Comparison of ENCODE assay signal across 9 cellular contexts in the genomic region with DNA sequence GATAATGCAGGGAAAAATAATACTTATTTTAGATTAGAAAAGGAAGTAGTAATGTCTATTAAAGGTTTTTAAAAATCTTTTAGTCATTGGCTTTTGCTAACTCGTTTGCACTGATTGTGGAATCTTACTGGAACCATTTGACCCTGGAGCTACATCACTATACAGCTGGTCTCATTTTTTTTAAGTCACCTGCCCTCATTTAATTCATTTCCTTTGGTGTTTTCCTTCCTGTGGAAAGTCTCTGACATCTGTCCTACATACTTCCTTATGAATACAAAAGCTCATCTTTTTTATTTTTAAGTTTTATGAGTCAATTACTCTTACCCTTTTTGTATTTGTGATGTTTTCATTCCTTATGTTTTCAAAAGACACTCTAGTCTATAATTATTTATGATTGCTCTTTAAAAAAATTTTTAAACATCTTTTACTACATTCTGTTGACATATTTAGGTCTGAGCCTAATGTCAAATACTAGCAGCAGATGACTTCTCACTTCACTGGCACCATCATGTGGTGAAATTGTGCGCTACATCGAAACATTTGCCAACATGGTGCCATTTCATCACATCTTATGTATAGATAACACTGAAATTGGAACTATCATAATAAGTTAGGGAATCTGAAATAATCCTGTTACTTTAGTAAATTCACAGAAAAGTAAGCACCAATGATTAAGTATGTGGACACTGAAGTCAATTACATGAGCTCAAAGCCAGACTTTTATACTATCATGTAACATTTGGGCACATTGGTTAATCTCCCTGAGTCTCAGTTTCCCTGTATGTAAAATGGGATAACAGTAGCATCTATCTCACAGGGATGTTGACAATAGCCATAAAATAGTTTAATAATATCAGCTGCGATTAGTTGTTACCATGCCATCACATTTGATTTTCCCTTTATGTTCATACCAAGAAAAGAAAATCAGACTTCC. TPM values are rescaled to one million over a fixed set of nuclear protein-coding genes. Genes with fewer than 3 reads are reported as not detected.
A peak's percentile ranks its signal among the peaks of the same experiment; 100 is the strongest.
DNase-seq lines count a peak whose midpoint lies in the region; ATAC-seq and TF ChIP-seq lines count a peak whose summit lies in the region.
"Had no signal": no experiment of that assay in that cellular context is flagged by ENCODE, and none has a peak within 500 bp of the region (broad histone marks: within the 10 kb centered on the region; RNA-seq: fewer than 3 reads in every experiment).

No MANE protein-coding gene starts in this region.

- no peaks in the 10 kb centered on the region for H3K9me3 ChIP-seq in ovary
- H3K9me3 ChIP-seq in vagina = no peaks in the 10 kb centered on the region

- H3K36me3 ChIP-seq in ovary (no peaks in the 10 kb centered on the region), vagina (no peaks in the 10 kb centered on the region)

- ATAC-seq in GM18517 (IDR thresholded peaks at IDR 0.05; ENCODE audit: unreplicated experiment) (peak; percentile 83), HG03558 (IDR thresholded peaks at IDR 0.05; ENCODE audit: extremely low read depth, unreplicated experiment) (peak; percentile 45)

- no peak overlapping the region for H3K4me3 ChIP-seq in ovary
- no peak overlapping the region for H3K4me3 ChIP-seq in vagina
- H3K4me3 ChIP-seq: SK-N-MC had no signal

- DNase-seq in Ammon's horn (ENCODE audit: low spot score) = peak; percentile 81
- DNase-seq in OCI-M2 (lab: John Stamatoyannopoulos, UW; ENCODE audit: unreplicated experiment) = peak; percentile 6
- DNase-seq in activated T-helper 1 cell treated with anti-CD3 and anti-CD28 coated beads, Interleukin-12 subunit alpha, Interleukin-12 subunit beta, Interleukin-2, Interleukin-4 antibody, amounts not matched to agents 30 ng/mL and 10 ng/mL and 1 ng/mL, durations not matched to agents 14 hours and 24 hours and 36 hours (ENCODE audit: low spot score) = peak; percentile 31
- DNase-seq in fibroblast of the conjunctiva (ENCODE audit: low read depth) = peak; percentile 69
- peak; percentile 15 to 65 (median 53) for DNase-seq in ovary
- no peak for DNase-seq in vagina (ENCODE audit: extremely low spot score in 2 of 2)

- H3K27me3 ChIP-seq in ovary = no peaks in the 10 kb centered on the region
- no peaks in the 10 kb centered on the region for H3K27me3 ChIP-seq in vagina

- no peaks in the 10 kb centered on the region for H3K4me1 ChIP-seq in ovary (ENCODE audit: insufficient read depth)
- no peaks in the 10 kb centered on the region for H3K4me1 ChIP-seq in vagina

- H3K27ac ChIP-seq in ovary = no peak overlapping the region
- no peak overlapping the region for H3K27ac ChIP-seq in vagina
- H3K27ac ChIP-seq: SK-N-MC had no signal

- H3K36me3 Mint-ChIP-seq in activated T-helper 1 cell treated with anti-CD3 and anti-CD28 coated beads, Interleukin-12 subunit alpha, Interleukin-12 subunit beta, Interleukin-2, Interleukin-4 antibody, amounts not matched to agents 30 ng/mL and 10 ng/mL and 1 ng/mL, durations not matched to agents 14 hours and 24 hours and 36 hours (ENCODE audit: low read depth) = no peaks in the 10 kb centered on the region

- H3K9me3 Mint-ChIP-seq in activated T-helper 1 cell treated with anti-CD3 and anti-CD28 coated beads, Interleukin-12 subunit alpha, Interleukin-12 subunit beta, Interleukin-2, Interleukin-4 antibody, amounts not matched to agents 30 ng/mL and 10 ng/mL and 1 ng/mL, durations not matched to agents 14 hours and 24 hours and 36 hours = peaks cover 3% of the 10 kb centered on the region

- peaks cover 18% of the 10 kb centered on the region for H3K4me1 Mint-ChIP-seq in activated T-helper 1 cell treated with anti-CD3 and anti-CD28 coated beads, Interleukin-12 subunit alpha, Interleukin-12 subunit beta, Interleukin-2, Interleukin-4 antibody, amounts not matched to agents 30 ng/mL and 10 ng/mL and 1 ng/mL, durations not matched to agents 14 hours and 24 hours and 36 hours (ENCODE audit: low read depth)

- H3K27me3 Mint-ChIP-seq in activated T-helper 1 cell treated with anti-CD3 and anti-CD28 coated beads, Interleukin-12 subunit alpha, Interleukin-12 subunit beta, Interleukin-2, Interleukin-4 antibody, amounts not matched to agents 30 ng/mL and 10 ng/mL and 1 ng/mL, durations not matched to agents 14 hours and 24 hours and 36 hours (ENCODE audit: insufficient read depth) = peaks cover 11% of the 10 kb centered on the region

- TF ChIP-seq POLR2A in ovary (IDR thresholded peaks at IDR 0.05) (no peak), vagina (IDR thresholded peaks at IDR 0.05) (no peak)

- H3K27ac Mint-ChIP-seq in activated T-helper 1 cell treated with anti-CD3 and anti-CD28 coated beads, Interleukin-12 subunit alpha, Interleukin-12 subunit beta, Interleukin-2, Interleukin-4 antibody, amounts not matched to agents 30 ng/mL and 10 ng/mL and 1 ng/mL, durations not matched to agents 14 hours and 24 hours and 36 hours = no peak overlapping the region

- intact Hi-C loops in activated T-helper 1 cell treated with anti-CD3 and anti-CD28 coated beads, Interleukin-12 subunit alpha, Interleukin-12 subunit beta, Interleukin-2, Interleukin-4 antibody, amounts not matched to agents 30 ng/mL and 10 ng/mL and 1 ng/mL, durations not matched to agents 14 hours and 24 hours and 36 hours (cut with micrococcal nuclease) = loop anchor here (1.0 to 2.0 kb wide), 4 partner anchors 52 to 1435 kb away; no protein-coding TSS in a partner anchor
- intact Hi-C loops in ovary (cut with DNase I) = loop anchor here in 1 of 4 donors (10.0 kb wide), 1 partner anchor 395 kb away; no protein-coding TSS in a partner anchor
- intact Hi-C loops in vagina (cut with DNase I) = loop anchor here (10.0 kb wide), 1 partner anchor 395 kb away; no protein-coding TSS in a partner anchor

- H3K4me3 Mint-ChIP-seq in activated T-helper 1 cell treated with anti-CD3 and anti-CD28 coated beads, Interleukin-12 subunit alpha, Interleukin-12 subunit beta, Interleukin-2, Interleukin-4 antibody, amounts not matched to agents 30 ng/mL and 10 ng/mL and 1 ng/mL, durations not matched to agents 14 hours and 24 hours and 36 hours = no peak overlapping the region

- 36 to 61% (median 39%) methylated on average over 4 of the region's 4 CpGs for WGBS in ovary, 3 donors

- TF ChIP-seq CTCF in ovary (IDR thresholded peaks at IDR 0.05) (peak; percentile 16 to 59 (median 44)), vagina (IDR thresholded peaks at IDR 0.05) (peak; percentile 26 to 75 (median 75))

- no peak for TF ChIP-seq EP300 in ovary (IDR thresholded peaks at IDR 0.05)

RNA-seq across cellular contexts. Expression of a gene that starts 9.4 kb away (rescaled TPM):
- total RNA-seq in activated T-helper 1 cell treated with anti-CD3 and anti-CD28 coated beads, Interleukin-12 subunit alpha, Interleukin-12 subunit beta, Interleukin-2, Interleukin-4 antibody, amounts not matched to agents 30 ng/mL and 10 ng/mL and 1 ng/mL, durations not matched to agents 14 hours and 24 hours and 36 hours = 18.1 and 20.8 TPM in 2 replicates
- total RNA-seq in ovary (1 to 10 TPM; 2.1 to 8.6 (median 6.2) TPM), vagina (3.9 TPM)
- polyA plus RNA-seq in ovary = 1 to 10 TPM; 2.4 to 8.9 TPM

Comparison
In these comparisons a context has a peak if more than half of its experiments do, and no peak if none do; other contexts are left out.
1. DNase-seq: peak in Ammon's horn (single experiment), OCI-M2 (single experiment), activated T-helper 1 cell treated with anti-CD3 and anti-CD28 coated beads, Interleukin-12 subunit alpha, Interleukin-12 subunit beta, Interleukin-2, Interleukin-4 antibody, amounts not matched to agents 30 ng/mL and 10 ng/mL and 1 ng/mL, durations not matched to agents 14 hours and 24 hours and 36 hours (single experiment), fibroblast of the conjunctiva (single experiment) and ovary (5 of 5); none in vagina (0 of 2).